ENCODE assay signal across 11 cellular contexts in genomic region chr3:125683067-125683844, GRCh38.
DNase-seq lines count a peak whose midpoint lies in the region; ATAC-seq, FAIRE-seq and TF ChIP-seq lines count a peak whose summit lies in the region.
"Had no signal": no experiment of that assay in that cellular context is flagged by ENCODE, and none has a peak within 500 bp of the region (broad histone marks: within the 10 kb centered on the region; RNA-seq: fewer than 3 reads in every experiment).

No MANE protein-coding gene starts in this region.

- no peak overlapping the region for H3K27ac Mint-ChIP-seq in MCF 10A (ENCODE audit: low read depth, unreplicated experiment)

- FAIRE-seq in pancreas (lab: Jason Lieb, UNC), result no peak

- H2AFZ ChIP-seq in mammary epithelial cell (ENCODE audit: low read depth, low read length), result no peak overlapping the region

- dilution Hi-C loops in mammary epithelial cell (cut with HindIII; ENCODE audit: low sequenced_read_pairs), result no loop called here

- intact Hi-C loops in MCF 10A (cut with micrococcal nuclease) (no loop called here), mammary epithelial cell (cut with micrococcal nuclease) (no loop called here), left cardiac atrium (cut with DNase I) (no loop called here), pancreas (cut with DNase I) (no loop called here), vagina (cut with DNase I) (no loop called here)

- no peak for TF ChIP-seq CTCF in MCF 10A (IDR thresholded peaks at IDR 0.05; ENCODE audit: unreplicated experiment)
- no peak for TF ChIP-seq CTCF in mammary epithelial cell (conservative IDR thresholded peaks at IDR 0.05 in 1 of 2, IDR thresholded peaks at IDR 0.05 in 1 of 2; ENCODE audit: extremely low read depth in 1 of 2, insufficient read depth in 1 of 2, low read depth in 1 of 2, low read length in 2 of 2)
- no peak for TF ChIP-seq CTCF in pancreas (IDR thresholded peaks at IDR 0.05)
- no peak for TF ChIP-seq CTCF in vagina (IDR thresholded peaks at IDR 0.05)

- H3K4me3 ChIP-seq in mammary epithelial cell (replicated peaks in 1 of 3; ENCODE audit: insufficient read depth in 1 of 3, low read depth in 2 of 3, low read length in 3 of 3) (no peak overlapping the region), pancreas (no peak overlapping the region), vagina (no peak overlapping the region)

- H3K27me3 Mint-ChIP-seq in MCF 10A (ENCODE audit: insufficient read depth, unreplicated experiment), result no peaks in the 10 kb centered on the region

- DNase-seq in MCF 10A (ENCODE audit: unreplicated experiment) (peak; percentile 15), mammary epithelial cell (no peak), left cardiac atrium (peak; percentile 56), pancreas (peak in 1 of 6 donors; percentile 28), vagina (ENCODE audit: extremely low spot score in 2 of 2) (no peak), DMS153 (lab: John Stamatoyannopoulos, UW) (no peak)
- no peak for DNase-seq in activated CD4-positive, alpha-beta T cell treated with anti-CD3 and anti-CD28 coated beads, Interleukin-2, amount 50 U/mL, for 48 hours
- DNase-seq in effector CD4-positive, alpha-beta T cell, result no peak
- DNase-seq: activated T-cell treated with anti-CD3 and anti-CD28 coated beads for 4 hours, NCI-H2171 had no signal

- in situ Hi-C loops in mammary epithelial cell (cut with MboI; ENCODE audit: low sequenced_read_pairs in 2 of 2), result no loop called here

- WGBS in mammary epithelial cell (ENCODE audit: low coverage, missing lambda C conversion rate), result 18% methylated on average over 9 of the region's 9 CpGs
- WGBS in pancreas, 2 donors, result 32 to 33% methylated on average over 9 of the region's 9 CpGs

- POLR2A ChIA-PET in MCF 10A (lab: Yijun Ruan, JAX), result no interaction called here

- no peak overlapping the region for H3K4me2 ChIP-seq in mammary epithelial cell (ENCODE audit: insufficient read depth, low read depth, low read length)

- H3K4me3 Mint-ChIP-seq in MCF 10A (ENCODE audit: unreplicated experiment), result no peak overlapping the region

- H3K36me3 Mint-ChIP-seq in MCF 10A (ENCODE audit: insufficient read depth, unreplicated experiment), result no peaks in the 10 kb centered on the region

- no TSS peak for BruUV-seq in MCF 10A (replicated peaks; lab: Mats Ljungman, UMichigan)
- no TSS peak for BruUV-seq in mammary epithelial cell (replicated peaks; lab: Mats Ljungman, UMichigan)

- H3K9me3 ChIP-seq in mammary epithelial cell (replicated peaks; ENCODE audit: insufficient read depth, low read length) (no peaks in the 10 kb centered on the region), pancreas (no peaks in the 10 kb centered on the region), vagina (no peaks in the 10 kb centered on the region)

- H3K79me2 ChIP-seq in mammary epithelial cell (ENCODE audit: insufficient read depth, low read length), result no peaks in the 10 kb centered on the region

- no peaks in the 10 kb centered on the region for H3K4me1 ChIP-seq in mammary epithelial cell (ENCODE audit: insufficient read depth, low read length)
- no peaks in the 10 kb centered on the region for H3K4me1 ChIP-seq in pancreas
- H3K4me1 ChIP-seq in vagina, result peaks cover 7% of the 10 kb centered on the region

- CTCF ChIA-PET in MCF 10A (lab: Yijun Ruan, JAX) (interaction anchor here (0.6 kb wide), 1 partner anchor 401 kb away, joined by 3 read pairs; no protein-coding TSS in a partner anchor), mammary epithelial cell (lab: Charles Lee; ENCODE audit: low non-redundant PET) (no interaction called here)

- no peaks in the 10 kb centered on the region for H3K4me1 Mint-ChIP-seq in MCF 10A (ENCODE audit: insufficient read depth, unreplicated experiment)

- H3K27ac ChIP-seq in mammary epithelial cell (ENCODE audit: insufficient read depth, low read depth, low read length) (no peak overlapping the region), pancreas (no peak overlapping the region), vagina (peak overlapping the region; percentile 27)

- no peaks in the 10 kb centered on the region for H4K20me1 ChIP-seq in mammary epithelial cell (ENCODE audit: insufficient read depth, low read length)

- H3K9me3 Mint-ChIP-seq in MCF 10A (ENCODE audit: unreplicated experiment), result no peaks in the 10 kb centered on the region

- ATAC-seq in left cardiac atrium (peak; percentile 76 to 80), pancreas (peak in 3 of 4 donors; percentile 12 to 40 (median 22))
- ATAC-seq: activated CD4-positive, CD25-positive, alpha-beta regulatory T cell treated with anti-CD3 and anti-CD28 coated beads, Interleukin-2, amount 50 U/mL, for 24 hours had no signal

- no peak overlapping the region for H3K9ac ChIP-seq in mammary epithelial cell (ENCODE audit: insufficient read depth, low read length)

- H3K36me3 ChIP-seq in mammary epithelial cell (ENCODE audit: insufficient read depth, low read length) (no peaks in the 10 kb centered on the region), pancreas (no peaks in the 10 kb centered on the region), vagina (no peaks in the 10 kb centered on the region)

- no peaks in the 10 kb centered on the region for H3K27me3 ChIP-seq in mammary epithelial cell (ENCODE audit: insufficient read depth, low read length)
- H3K27me3 ChIP-seq in pancreas, result no peaks in the 10 kb centered on the region
- H3K27me3 ChIP-seq in vagina, result no peaks in the 10 kb centered on the region

- no peak for TF ChIP-seq POLR2A in vagina (IDR thresholded peaks at IDR 0.05)

Comparison
In these comparisons a context has a peak if more than half of its experiments do, and no peak if none do; other contexts are left out.
1. DNase-seq: peak in MCF 10A (single experiment) and left cardiac atrium (single experiment); none in mammary epithelial cell (single experiment), vagina (0 of 2), DMS153 (single experiment), activated CD4-positive, alpha-beta T cell treated with anti-CD3 and anti-CD28 coated beads, Interleukin-2, amount 50 U/mL, for 48 hours (0 of 2) and effector CD4-positive, alpha-beta T cell (single experiment).